In genomic region chr17:6455321-6455705, GRCh38 we compare ENCODE assay signal across 9 cellular contexts. TPM values are rescaled to one million over a fixed set of nuclear protein-coding genes. Genes with fewer than 3 reads are reported as not detected.
DNase-seq lines count a peak whose midpoint lies in the region; ATAC-seq, FAIRE-seq and TF ChIP-seq lines count a peak whose summit lies in the region.
"Had no signal": no experiment of that assay in that cellular context is flagged by ENCODE, and none has a peak within 500 bp of the region (broad histone marks: within the 10 kb centered on the region; RNA-seq: fewer than 3 reads in every experiment).

No MANE protein-coding gene starts in this region.

- DNase-seq in GM18507 (ENCODE audit: extremely low spot score, insufficient read length, low read depth) (peak; percentile 39), fibroblast of pulmonary artery (ENCODE audit: low read depth) (peak; percentile 33), retinal pigment epithelial cell (ENCODE audit: low read depth) (no peak), NCI-H2107 treated with DMSO at 0.1 percent for 48 hours (lab: John Stamatoyannopoulos, UW; ENCODE audit: unreplicated experiment) (no peak), erythroblast (lab: John Stamatoyannopoulos, UW) (no peak), NCI-H187 treated with DMSO at 0.1 percent for 48 hours (lab: John Stamatoyannopoulos, UW) (no peak)
- peak; percentile 80 for DNase-seq in activated CD4-positive, alpha-beta T cell treated with anti-CD3 and anti-CD28 coated beads, Interleukin-2, amount 10 ng/mL, durations not matched to agents 24 days and 14 days

- intact Hi-C loops in activated CD4-positive, alpha-beta T cell treated with anti-CD3 and anti-CD28 coated beads, Interleukin-2, amount 10 ng/mL, durations not matched to agents 24 days and 14 days (cut with micrococcal nuclease), result no loop called here

- peak overlapping the region; percentile 50 for H3K4me3 Mint-ChIP-seq in activated CD4-positive, alpha-beta T cell treated with anti-CD3 and anti-CD28 coated beads, Interleukin-2, amount 10 ng/mL, durations not matched to agents 24 days and 14 days

- H3K4me3 ChIP-seq in fibroblast of pulmonary artery (replicated peaks; ENCODE audit: low read depth, low read length) (no peak overlapping the region), retinal pigment epithelial cell (ENCODE audit: low read length) (peak overlapping the region; percentile 22)

- no peaks in the 10 kb centered on the region for H3K9me3 Mint-ChIP-seq in activated CD4-positive, alpha-beta T cell treated with anti-CD3 and anti-CD28 coated beads, Interleukin-2, amount 10 ng/mL, durations not matched to agents 24 days and 14 days

- TF ChIP-seq CTCF in fibroblast of pulmonary artery (IDR thresholded peaks at IDR 0.05; ENCODE audit: low read length, missing control alignments), result no peak
- no peak for TF ChIP-seq CTCF in retinal pigment epithelial cell (conservative IDR thresholded peaks at IDR 0.05; ENCODE audit: low read depth, low read length)

- H3K27ac Mint-ChIP-seq in activated CD4-positive, alpha-beta T cell treated with anti-CD3 and anti-CD28 coated beads, Interleukin-2, amount 10 ng/mL, durations not matched to agents 24 days and 14 days, result no peak overlapping the region

- peaks cover 8% of the 10 kb centered on the region for H3K4me1 Mint-ChIP-seq in activated CD4-positive, alpha-beta T cell treated with anti-CD3 and anti-CD28 coated beads, Interleukin-2, amount 10 ng/mL, durations not matched to agents 24 days and 14 days

- ATAC-seq in HG03280 (IDR thresholded peaks at IDR 0.05; ENCODE audit: unreplicated experiment), result no peak
- ATAC-seq: HCT116 had no signal

- no peak for TF ChIP-seq POLR2A in erythroblast (IDR thresholded peaks at IDR 0.05; ENCODE audit: low read length)

- H3K27me3 Mint-ChIP-seq in activated CD4-positive, alpha-beta T cell treated with anti-CD3 and anti-CD28 coated beads, Interleukin-2, amount 10 ng/mL, durations not matched to agents 24 days and 14 days, result peaks cover 23% of the 10 kb centered on the region

- H3K36me3 Mint-ChIP-seq in activated CD4-positive, alpha-beta T cell treated with anti-CD3 and anti-CD28 coated beads, Interleukin-2, amount 10 ng/mL, durations not matched to agents 24 days and 14 days (ENCODE audit: low read depth), result peaks cover 2% of the 10 kb centered on the region

- no peak for FAIRE-seq in GM18507 (lab: Jason Lieb, UNC)

RNA-seq across cellular contexts. Expression of gene PIMREG, which starts 11.1 kb away (rescaled TPM):
- total RNA-seq in activated CD4-positive, alpha-beta T cell treated with anti-CD3 and anti-CD28 coated beads, Interleukin-2, amount 10 ng/mL, durations not matched to agents 24 days and 14 days, result 4.6 and 6.4 TPM in 2 replicates

RNA-seq across cellular contexts. Expression of gene AIPL1, which starts 20.4 kb away (rescaled TPM):
- not detected in 2 replicates for total RNA-seq in activated CD4-positive, alpha-beta T cell treated with anti-CD3 and anti-CD28 coated beads, Interleukin-2, amount 10 ng/mL, durations not matched to agents 24 days and 14 days

Comparison
In these comparisons a context has a peak if more than half of its experiments do, and no peak if none do; other contexts are left out.
1. DNase-seq: peak in GM18507 (single experiment), activated CD4-positive, alpha-beta T cell treated with anti-CD3 and anti-CD28 coated beads, Interleukin-2, amount 10 ng/mL, durations not matched to agents 24 days and 14 days (single experiment) and fibroblast of pulmonary artery (single experiment); none in retinal pigment epithelial cell (single experiment), NCI-H2107 treated with DMSO at 0.1 percent for 48 hours (single experiment), erythroblast (0 of 2) and NCI-H187 treated with DMSO at 0.1 percent for 48 hours (single experiment).